In the genomic region with DNA sequence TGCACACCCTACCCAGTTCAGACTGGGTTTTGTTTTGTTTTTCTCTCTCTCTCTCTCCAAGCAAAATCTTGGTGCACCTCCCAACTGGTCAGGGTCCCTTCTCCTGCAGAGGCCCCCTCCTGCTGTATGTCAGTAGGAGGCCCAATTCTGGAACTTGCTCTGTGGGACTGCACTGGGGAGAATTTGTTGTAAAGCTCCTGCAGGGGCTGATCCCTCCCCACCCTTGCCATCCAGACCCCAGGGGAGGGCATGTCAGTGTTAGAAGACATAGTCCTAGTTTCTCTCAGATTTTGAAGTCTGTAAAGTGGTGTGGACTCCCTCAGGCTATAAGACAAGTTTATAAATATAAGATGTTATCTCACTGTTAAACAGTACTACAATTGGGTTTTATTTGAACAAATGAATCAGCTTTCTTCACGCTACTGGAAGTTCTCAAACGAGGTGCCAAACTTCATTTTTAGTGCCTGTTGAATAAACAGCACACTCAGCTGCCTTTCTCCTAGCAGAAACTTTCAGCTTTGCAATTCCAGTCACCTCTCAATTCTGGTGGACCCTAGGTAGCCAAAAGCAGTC, we compare ENCODE assay signal across 14 cellular contexts.
A peak's percentile ranks its signal among the peaks of the same experiment; 100 is the strongest.
DNase-seq lines count a peak whose midpoint lies in the region; ATAC-seq and TF ChIP-seq lines count a peak whose summit lies in the region.
"Had no signal": no experiment of that assay in that cellular context is flagged by ENCODE, and none has a peak within 500 bp of the region (broad histone marks: within the 10 kb centered on the region; RNA-seq: fewer than 3 reads in every experiment).

No MANE protein-coding gene starts in this region.

- H3K27me3 ChIP-seq in left lung (peaks cover 0 to 6% of the 10 kb centered on the region in 2 donors), stomach smooth muscle (ENCODE audit: control insufficient read depth in 1 of 2, insufficient read depth in 2 of 2, low read length in 2 of 2) (peaks cover 0 to 17% of the 10 kb centered on the region in 2 donors)

- DNase-seq in M059J (ENCODE audit: low read depth) (peak; percentile 1), left lung (no peak), NCI-H1694 treated with DMSO at 0.1 percent for 48 hours (lab: John Stamatoyannopoulos, UW) (no peak)
- DNase-seq in activated CD4-positive, alpha-beta T cell treated with anti-CD3 and anti-CD28 coated beads, Interleukin-2, amount 50 U/mL, for 48 hours = no peak
- DNase-seq: Calu3; CD8-positive, alpha-beta T cell; DMS79 treated with DMSO at 0.1 percent for 48 hours; GF-D8; H9 had no signal

- H3K4me1 ChIP-seq in left lung (no peaks in the 10 kb centered on the region), stomach smooth muscle (ENCODE audit: control insufficient read depth, insufficient read depth, low read length) (peaks cover 4% of the 10 kb centered on the region)

- peak; percentile 33 for ATAC-seq in left lung
- ATAC-seq in GM19463 (IDR thresholded peaks at IDR 0.05; ENCODE audit: unreplicated experiment) = no peak
- ATAC-seq: CD8-positive, alpha-beta T cell; HepG2 had no signal

- peak overlapping the region; percentile 85 for H3K27ac ChIP-seq in C4-2B
- H3K27ac ChIP-seq in left lung = no peak overlapping the region
- H3K27ac ChIP-seq in stomach smooth muscle (ENCODE audit: low read length) = peak overlapping the region; percentile 31
- H3K27ac ChIP-seq: BLaER1 had no signal

- H3K9me3 ChIP-seq in left lung (no peaks in the 10 kb centered on the region), stomach smooth muscle (ENCODE audit: control insufficient read depth in 2 of 2, low read length in 2 of 2) (no peaks in the 10 kb centered on the region)
- H3K9me3 ChIP-seq: BLaER1 had no signal

- TF ChIP-seq CTCF in C4-2B (conservative IDR thresholded peaks at IDR 0.05) = no peak
- no peak for TF ChIP-seq CTCF in left lung (IDR thresholded peaks at IDR 0.05)

- intact Hi-C loops in left lung (cut with DNase I) = no loop called here

- H3K9ac ChIP-seq in stomach smooth muscle (ENCODE audit: low read length in 2 of 2) = no peak overlapping the region
- H3K9ac ChIP-seq: BLaER1 had no signal

- H3K4me3 ChIP-seq in left lung (no peak overlapping the region), stomach smooth muscle (ENCODE audit: low read length in 2 of 2) (no peak overlapping the region)
- H3K4me3 ChIP-seq: BLaER1 had no signal

- H3K36me3 ChIP-seq in left lung (no peaks in the 10 kb centered on the region), stomach smooth muscle (ENCODE audit: control insufficient read depth in 2 of 2, insufficient read depth in 2 of 2, low read length in 2 of 2) (no peaks in the 10 kb centered on the region)
- H3K36me3 ChIP-seq: BLaER1 had no signal

Comparison
In these comparisons a context has a peak if more than half of its experiments do, and no peak if none do; other contexts are left out.
1. H3K27ac ChIP-seq: peak in C4-2B (single experiment) and stomach smooth muscle (single experiment); none in left lung (0 of 2).